In the genomic region with DNA sequence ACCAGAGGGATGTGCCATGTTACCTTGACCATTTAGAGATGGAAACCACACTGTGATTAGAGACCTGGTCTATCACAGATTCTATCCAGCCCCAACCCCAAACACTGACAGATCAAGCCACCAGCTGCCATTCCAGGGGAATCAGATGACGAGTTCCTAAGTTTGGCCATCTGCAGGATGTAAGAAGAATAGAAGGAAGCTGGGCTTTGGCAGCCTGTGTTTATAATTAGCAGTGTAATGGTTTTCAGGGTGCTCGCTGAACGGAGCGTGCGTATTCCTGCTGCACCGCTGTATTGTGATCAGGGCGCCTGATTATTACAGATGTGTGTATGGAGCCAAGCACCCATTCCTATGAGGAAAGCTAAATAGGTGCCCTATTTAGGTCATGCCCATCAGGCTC, we compare ENCODE assay signal across 25 cellular contexts.
DNase-seq lines count a peak whose midpoint lies in the region; ATAC-seq and TF ChIP-seq lines count a peak whose summit lies in the region.
"Had no signal": no experiment of that assay in that cellular context is flagged by ENCODE, and none has a peak within 500 bp of the region (broad histone marks: within the 10 kb centered on the region; RNA-seq: fewer than 3 reads in every experiment).

No MANE protein-coding gene starts in this region.

- H3K4me3 ChIP-seq in heart left ventricle: no peak overlapping the region
- no peak overlapping the region for H3K4me3 ChIP-seq in right atrium auricular region
- no peak overlapping the region for H3K4me3 ChIP-seq in subcutaneous abdominal adipose tissue (ENCODE audit: low read depth in 1 of 5, low read length in 5 of 5)
- H3K4me3 ChIP-seq: BLaER1 treated with 17β-estradiol and CSF1 and Interleukin-3, amounts not matched to agents 10 nM and 100 nM; suprapubic skin had no signal

- in situ Hi-C loops in GM13976 (cut with MboI; ENCODE audit: low sequenced_read_pairs, unreplicated experiment): no loop called here

- H3K9me3 ChIP-seq in heart left ventricle (no peaks in the 10 kb centered on the region), right atrium auricular region (no peaks in the 10 kb centered on the region), subcutaneous abdominal adipose tissue (ENCODE audit: control insufficient read depth in 5 of 5, low read length in 5 of 5) (no peaks in the 10 kb centered on the region)
- H3K9me3 ChIP-seq: suprapubic skin had no signal

- 48 to 62% (median 61%) methylated on average over 7 of the region's 7 CpGs for WGBS in heart left ventricle, 4 donors

- intact Hi-C loops in heart left ventricle (cut with DNase I): loop anchor here in 7 of 10 donors (1.0 to 5.0 kb wide), 7 partner anchors 82 to 198 kb away; a partner anchor contains a TSS

- DNase-seq in heart left ventricle (peak in 3 of 5 donors; percentile 43 to 61 (median 51)), right atrium auricular region (ENCODE audit: low spot score) (no peak), SKM-1 (lab: John Stamatoyannopoulos, UW; ENCODE audit: unreplicated experiment) (no peak), NCI-H526 treated with DMSO at 0.1 percent for 48 hours (lab: John Stamatoyannopoulos, UW) (no peak), GM13976 (ENCODE audit: low spot score) (no peak)
- DNase-seq: activated CD4-positive, alpha-beta T cell treated with anti-CD3 and anti-CD28 coated beads for 48 hours; activated naive CD4-positive, alpha-beta T cell treated with anti-CD3 and anti-CD28 coated beads, Interleukin-2, amount 50 U/mL, for 16 hours; Calu3; effector CD4-positive, alpha-beta T cell; H7; IMR-90; kidney; NCI-H1105; NCI-H510A treated with DMSO at 0.1 percent for 48 hours; OCI-M1; SHP77; T-cell had no signal

- H3K27me3 ChIP-seq in heart left ventricle (no peaks in the 10 kb centered on the region), right atrium auricular region (no peaks in the 10 kb centered on the region), layer of hippocampus (ENCODE audit: control insufficient read depth, insufficient read depth, low read length) (no peaks in the 10 kb centered on the region), subcutaneous abdominal adipose tissue (ENCODE audit: control insufficient read depth in 5 of 5, insufficient read depth in 4 of 5, low read length in 5 of 5) (peaks cover 0 to 4% (median 0%) of the 10 kb centered on the region in 5 donors)
- H3K27me3 ChIP-seq: BLaER1 treated with 17β-estradiol and CSF1 and Interleukin-3, amounts not matched to agents 10 nM and 100 nM; suprapubic skin had no signal

- TF ChIP-seq POLR2A in heart left ventricle (IDR thresholded peaks at IDR 0.05): no peak

- ATAC-seq in heart left ventricle: peak; percentile 40 to 61 (median 45)
- ATAC-seq: esophagus mucosa; natural killer cell treated with Interleukin-12 subunit alpha and Interleukin-12 subunit beta and Interleukin-15 and Interleukin-18, amount 100 ng/mL, for 72 hours; T-cell had no signal

- peak overlapping the region; percentile 76 to 96 (median 88) for H3K27ac ChIP-seq in heart left ventricle
- H3K27ac ChIP-seq in right atrium auricular region: peak overlapping the region in 1 of 2 donors; percentile 77
- peak overlapping the region; percentile 14 for H3K27ac ChIP-seq in cingulate gyrus (ENCODE audit: low read depth, low read length)
- peak overlapping the region; percentile 20 for H3K27ac ChIP-seq in layer of hippocampus (ENCODE audit: low read depth, low read length)
- peak overlapping the region; percentile 86 for H3K27ac ChIP-seq in subcutaneous abdominal adipose tissue (ENCODE audit: low read depth, low read length)
- H3K27ac ChIP-seq: BLaER1 treated with 17β-estradiol and CSF1 and Interleukin-3, amounts not matched to agents 10 nM and 100 nM; parathyroid adenoma; suprapubic skin had no signal

- H3K4me1 ChIP-seq in heart left ventricle (peaks cover 0 to 75% (median 37%) of the 10 kb centered on the region in 12 donors), right atrium auricular region (peaks cover 0 to 32% of the 10 kb centered on the region in 2 donors), subcutaneous abdominal adipose tissue (ENCODE audit: control insufficient read depth in 5 of 5, insufficient read depth in 5 of 5, low read length in 5 of 5) (peaks cover 7 to 72% (median 20%) of the 10 kb centered on the region in 5 donors)
- H3K4me1 ChIP-seq: parathyroid adenoma, suprapubic skin had no signal

- TF ChIP-seq CTCF in heart left ventricle (IDR thresholded peaks at IDR 0.05) (no peak), right atrium auricular region (IDR thresholded peaks at IDR 0.05) (no peak), GM13976 (IDR thresholded peaks at IDR 0.05; ENCODE audit: borderline replicate concordance, control extremely low read depth, extremely low read depth, insufficient read depth, missing control alignments) (no peak)

- H3K9ac ChIP-seq in subcutaneous abdominal adipose tissue (ENCODE audit: low read length in 5 of 5): peak overlapping the region in 1 of 5 donors; percentile 16
- H3K9ac ChIP-seq: BLaER1 treated with 17β-estradiol and CSF1 and Interleukin-3, amounts not matched to agents 10 nM and 100 nM; parathyroid adenoma had no signal

- H3K36me3 ChIP-seq in heart left ventricle (no peaks in the 10 kb centered on the region), right atrium auricular region (no peaks in the 10 kb centered on the region), subcutaneous abdominal adipose tissue (ENCODE audit: control insufficient read depth in 5 of 5, insufficient read depth in 5 of 5, low read length in 5 of 5) (no peaks in the 10 kb centered on the region)
- H3K36me3 ChIP-seq: BLaER1 treated with 17β-estradiol and CSF1 and Interleukin-3, amounts not matched to agents 10 nM and 100 nM; suprapubic skin had no signal

Comparison
In these comparisons a context has a peak if more than half of its experiments do, and no peak if none do; other contexts are left out.
1. DNase-seq: peak in heart left ventricle (3 of 5); none in right atrium auricular region (single experiment), SKM-1 (single experiment), NCI-H526 treated with DMSO at 0.1 percent for 48 hours (single experiment) and GM13976 (single experiment).